8 cellular contexts compared by ENCODE assay signal in genomic region chr11:65569973-65570918, GRCh38. TPM values are rescaled to one million over a fixed set of nuclear protein-coding genes. Genes with fewer than 3 reads are reported as not detected.
A peak's percentile ranks its signal among the peaks of the same experiment; 100 is the strongest.
DNase-seq lines count a peak whose midpoint lies in the region; ATAC-seq and TF ChIP-seq lines count a peak whose summit lies in the region.

ZNRD2 (plus strand) TSS chr11:65570477; CDS start chr11:65570492, 15 bp downstream.

- ATAC-seq in GM18873 (IDR thresholded peaks at IDR 0.05; ENCODE audit: low FRiP score, unreplicated experiment) (peak; percentile 58), HG03139 (IDR thresholded peaks at IDR 0.05; ENCODE audit: unreplicated experiment) (peak; percentile 43)

- peak within 1 kb of the TSS; percentile 75 to 91 (median 77) for H3K4me3 ChIP-seq in breast epithelium

- DNase-seq in AG08395 (ENCODE audit: low spot score) (peak; percentile 97), NCI-H2196 treated with DMSO at 0.1 percent for 48 hours (lab: John Stamatoyannopoulos, UW; ENCODE audit: unreplicated experiment) (peak; percentile 97), breast epithelium (ENCODE audit: low spot score in 2 of 2) (peak; percentile 96 to 98), iPS-NIHi11 (ENCODE audit: low spot score) (peak; percentile 92), smooth muscle cell of the brain vasculature (ENCODE audit: low read depth, low spot score) (peak; percentile 93)

- H3K27ac ChIP-seq in VCaP = peak within 1 kb of the TSS; percentile 98
- H3K27ac ChIP-seq in breast epithelium = peak within 1 kb of the TSS; percentile 96 to 97

- H3K4me1 ChIP-seq in breast epithelium = peaks cover 29 to 32% of the 10 kb centered on the region in 2 donors

- TF ChIP-seq POLR2A in breast epithelium (IDR thresholded peaks at IDR 0.05) = peak; percentile 85

- H3K9me3 ChIP-seq in breast epithelium = no peaks in the 10 kb centered on the region

- no peaks in the 10 kb centered on the region for H3K27me3 ChIP-seq in breast epithelium

- H3K36me3 ChIP-seq in breast epithelium = no peaks in the 10 kb centered on the region

- intact Hi-C loops in breast epithelium (cut with DNase I; ENCODE audit: low total_unique reads) = no loop called here

- TF ChIP-seq CTCF in VCaP (conservative IDR thresholded peaks at IDR 0.05) (peak; percentile 94), breast epithelium (IDR thresholded peaks at IDR 0.05) (peak in 2 of 3 donors; percentile 30 to 43)

RNA-seq across cellular contexts. Expression of gene ZNRD2, which starts in this region (rescaled TPM):
- total RNA-seq in breast epithelium = 10 to 100 TPM; 48.9 to 60.0 (median 59.4) TPM

Comparison
In these comparisons a context has a peak if more than half of its experiments do, and no peak if none do; other contexts are left out.
1. Peak in every context shown above with its lines: DNase-seq, ATAC-seq, H3K4me3 ChIP-seq and H3K27ac ChIP-seq.